Comparison of ENCODE assay signal across 23 cellular contexts in genomic region chr4:16761031-16761430, GRCh38.
"Had no signal": no experiment of that assay in that cellular context is flagged by ENCODE, and none has a peak within 500 bp of the region (broad histone marks: within the 10 kb centered on the region; RNA-seq: fewer than 3 reads in every experiment).

No MANE protein-coding gene starts in this region.

- H3K4me3 Mint-ChIP-seq: naive thymus-derived CD8-positive, alpha-beta T cell; neural progenitor cell; type B pancreatic cell had no signal

- H3K27ac Mint-ChIP-seq: naive thymus-derived CD8-positive, alpha-beta T cell; neural progenitor cell; type B pancreatic cell had no signal

- ATAC-seq: foreskin keratinocyte; left colon; mucosa of descending colon; naive thymus-derived CD8-positive, alpha-beta T cell had no signal

- H3K9me3 Mint-ChIP-seq: naive thymus-derived CD8-positive, alpha-beta T cell; neural progenitor cell had no signal

- H3K27me3 ChIP-seq: dorsolateral prefrontal cortex, esophagus muscularis mucosa, neural progenitor cell, ovary, right atrium auricular region, sigmoid colon, suprapubic skin, thyroid gland had no signal

- H3K36me3 Mint-ChIP-seq: naive thymus-derived CD8-positive, alpha-beta T cell; type B pancreatic cell had no signal

- H3K4me3 ChIP-seq: dorsolateral prefrontal cortex, esophagus muscularis mucosa, mucosa of descending colon, neural progenitor cell, ovary, right atrium auricular region, sigmoid colon, skin epidermis, suprapubic skin, thyroid gland had no signal

- DNase-seq: cortex of kidney; dorsolateral prefrontal cortex; effector CD8-positive, alpha-beta T cell; foreskin keratinocyte; head of caudate nucleus; hippocampal formation; left colon; mucosa of descending colon; naive thymus-derived CD8-positive, alpha-beta T cell; nucleus accumbens; ovary; sigmoid colon; stimulated activated CD4-positive, alpha-beta T cell treated with anti-CD3 and anti-CD28 coated beads, Interleukin-12 subunit alpha, Interleukin-12 subunit beta, amount 100 ng/mL, for 4 hours; stimulated activated CD4-positive, alpha-beta T cell treated with anti-CD3 and anti-CD28 coated beads, Interleukin-2, amount 100 ng/mL, for 48 hours; stimulated activated naive CD8-positive, alpha-beta T cell treated with anti-CD3 and anti-CD28 coated beads, Interleukin-15, Interleukin-2, amounts not matched to agents 100 U/mL and 50 U/mL, for 24 hours; thyroid gland had no signal

- H3K4me2 ChIP-seq: neural progenitor cell had no signal

- H2AFZ ChIP-seq: neural progenitor cell had no signal

- H3K9me3 ChIP-seq: esophagus muscularis mucosa, mucosa of descending colon, ovary, right atrium auricular region, sigmoid colon, suprapubic skin, thyroid gland had no signal

- H3K36me3 ChIP-seq: esophagus muscularis mucosa, neural progenitor cell, ovary, right atrium auricular region, sigmoid colon, suprapubic skin, thyroid gland had no signal

- H3K4me1 Mint-ChIP-seq: naive thymus-derived CD8-positive, alpha-beta T cell had no signal

- H3K4me1 ChIP-seq: foreskin keratinocyte, neural progenitor cell, sigmoid colon, suprapubic skin, thyroid gland had no signal

- H3K27ac ChIP-seq: epithelial cell of prostate, esophagus muscularis mucosa, foreskin keratinocyte, neural progenitor cell, ovary, right atrium auricular region, sigmoid colon, skin epidermis, suprapubic skin, thyroid gland had no signal
